Comparison of ENCODE assay signal across 25 cellular contexts in genomic region chr9:6271508-6272228, GRCh38. TPM values are rescaled to one million over a fixed set of nuclear protein-coding genes. Genes with fewer than 3 reads are reported as not detected.
DNase-seq lines count a peak whose midpoint lies in the region; ATAC-seq, FAIRE-seq and TF ChIP-seq lines count a peak whose summit lies in the region.
"Had no signal": no experiment of that assay in that cellular context is flagged by ENCODE, and none has a peak within 500 bp of the region (broad histone marks: within the 10 kb centered on the region; RNA-seq: fewer than 3 reads in every experiment).

No MANE protein-coding gene starts in this region.

- H3K9me3 Mint-ChIP-seq in activated CD4-positive, alpha-beta memory T cell treated with anti-CD3 and anti-CD28 coated beads for 36 hours: no peaks in the 10 kb centered on the region
- H3K9me3 Mint-ChIP-seq: activated T-cell treated with anti-CD3 and anti-CD28 coated beads, Interleukin-2, amount 50 U/mL, for 4 hours; CD4-positive, alpha-beta T cell; immature natural killer cell; nephron progenitor cell had no signal

- in situ Hi-C loops in K562 (cut with MboI): no loop called here

- ATAC-seq in K562: no peak
- ATAC-seq in pancreas: peak; percentile 55 to 67 (median 61)
- no peak for ATAC-seq in upper lobe of right lung
- ATAC-seq: activated T-cell treated with anti-CD3 and anti-CD28 coated beads, Interleukin-2, amount 50 U/mL, for 4 hours; HCT116 had no signal

- FAIRE-seq in K562 (lab: Jason Lieb, UNC): no peak
- no peak for FAIRE-seq in pancreas (lab: Jason Lieb, UNC)

- H3K4me1 ChIP-seq in K562 (replicated peaks in 1 of 2; ENCODE audit: control insufficient read depth in 2 of 2, insufficient read depth in 2 of 2, low read length in 2 of 2) (no peaks in the 10 kb centered on the region), pancreas (peaks cover 32 to 37% (median 34%) of the 10 kb centered on the region in 3 donors), upper lobe of right lung (peaks cover 18% of the 10 kb centered on the region)

- intact Hi-C loops in K562 (cut with micrococcal nuclease) (no loop called here), pancreas (cut with DNase I) (no loop called here), upper lobe of right lung (cut with DNase I) (no loop called here)
- intact Hi-C loops in activated CD4-positive, alpha-beta memory T cell treated with anti-CD3 and anti-CD28 coated beads for 36 hours (cut with micrococcal nuclease): no loop called here

- no peak for TF ChIP-seq POLR2A in K562 (conservative IDR thresholded peaks at IDR 0.05)

- H3K36me3 ChIP-seq in K562 (ENCODE audit: control insufficient read depth, insufficient read depth, low read length) (no peaks in the 10 kb centered on the region), pancreas (no peaks in the 10 kb centered on the region), upper lobe of right lung (no peaks in the 10 kb centered on the region)
- H3K36me3 ChIP-seq: ovary had no signal

- peaks cover 5% of the 10 kb centered on the region for H3K27me3 Mint-ChIP-seq in activated CD4-positive, alpha-beta memory T cell treated with anti-CD3 and anti-CD28 coated beads for 36 hours

- H3K9ac ChIP-seq in K562 (ENCODE audit: insufficient read depth in 1 of 2, low read depth in 2 of 2, low read length in 2 of 2): no peak overlapping the region

- no peak overlapping the region for H2AFZ ChIP-seq in K562 (ENCODE audit: low read depth, low read length)

- TF ChIP-seq CTCF in K562 (IDR thresholded peaks at IDR 0.05 in 2 of 3, conservative IDR thresholded peaks at IDR 0.05 in 1 of 3; ENCODE audit: insufficient read depth in 2 of 3, low read depth in 1 of 3, low read length in 3 of 3): no peak
- no peak for TF ChIP-seq CTCF in pancreas (IDR thresholded peaks at IDR 0.05)
- no peak for TF ChIP-seq CTCF in upper lobe of right lung (IDR thresholded peaks at IDR 0.05)

- POLR2A ChIA-PET in K562 (lab: Yijun Ruan, JAX): interaction anchor here (0.5 kb wide), 1 partner anchor 163 kb away, joined by 3 read pairs; no protein-coding TSS in a partner anchor
- POLR2A ChIA-PET in activated CD4-positive, alpha-beta memory T cell treated with anti-CD3 and anti-CD28 coated beads for 36 hours (lab: Charles Lee): no interaction called here

- H3K79me2 ChIP-seq in K562 (ENCODE audit: control insufficient read depth, insufficient read depth, low read length): no peaks in the 10 kb centered on the region

- H4K20me1 ChIP-seq in K562 (replicated peaks; ENCODE audit: control insufficient read depth, insufficient read depth, low read length): no peaks in the 10 kb centered on the region

- H3K4me1 Mint-ChIP-seq in activated CD4-positive, alpha-beta memory T cell treated with anti-CD3 and anti-CD28 coated beads for 36 hours (ENCODE audit: low read depth): no peaks in the 10 kb centered on the region
- H3K4me1 Mint-ChIP-seq: immature natural killer cell, nephron progenitor cell had no signal

- no peaks in the 10 kb centered on the region for H3K27me3 ChIP-seq in K562 (ENCODE audit: control insufficient read depth in 2 of 2, insufficient read depth in 2 of 2, low read length in 2 of 2)
- H3K27me3 ChIP-seq in pancreas: no peaks in the 10 kb centered on the region
- no peaks in the 10 kb centered on the region for H3K27me3 ChIP-seq in upper lobe of right lung
- H3K27me3 ChIP-seq: ovary had no signal

- no peak for TF ChIP-seq EP300 in K562 (IDR thresholded peaks at IDR 0.05; ENCODE audit: low read length)

- H3K9me3 ChIP-seq in K562 (replicated peaks; ENCODE audit: control insufficient read depth, insufficient read depth, low read depth, low read length): no peaks in the 10 kb centered on the region
- H3K9me3 ChIP-seq in pancreas: no peaks in the 10 kb centered on the region
- H3K9me3 ChIP-seq in upper lobe of right lung: no peaks in the 10 kb centered on the region
- H3K9me3 ChIP-seq: ovary had no signal

- no peak for DNase-seq in K562 (ENCODE audit: extremely low read depth in 1 of 4, low spot score in 3 of 4)
- DNase-seq in epithelial cell of prostate (ENCODE audit: low read depth, low spot score): no peak
- DNase-seq in pancreas: peak in 1 of 6 donors; percentile 19
- no peak for DNase-seq in upper lobe of right lung
- DNase-seq in COLO668 (lab: John Stamatoyannopoulos, UW; ENCODE audit: unreplicated experiment): no peak
- DNase-seq in NOMO-1 (lab: John Stamatoyannopoulos, UW; ENCODE audit: unreplicated experiment in 2 of 2): no peak
- DNase-seq in activated CD4-positive, alpha-beta memory T cell treated with anti-CD3 and anti-CD28 coated beads for 36 hours: no peak
- DNase-seq: activated CD4-positive, alpha-beta T cell treated with anti-CD3 and anti-CD28 coated beads for 4 hours; activated T-cell treated with anti-CD3 and anti-CD28 coated beads, Interleukin-2, amount 50 U/mL, for 4 hours; CD4-positive, alpha-beta T cell; dermis blood vessel endothelial cell; DMS 273 treated with DMSO at 0.1 percent for 48 hours; immature natural killer cell; NCI-H1092 treated with DMSO at 0.1 percent for 48 hours; NCI-H1930; NCI-H2227 treated with DMSO at 0.1 percent for 48 hours; nephron progenitor cell; RPMI8226 had no signal

- H3K4me3 Mint-ChIP-seq in activated CD4-positive, alpha-beta memory T cell treated with anti-CD3 and anti-CD28 coated beads for 36 hours: no peak overlapping the region
- H3K4me3 Mint-ChIP-seq: activated T-cell treated with anti-CD3 and anti-CD28 coated beads, Interleukin-2, amount 50 U/mL, for 4 hours; CD4-positive, alpha-beta T cell; immature natural killer cell; nephron progenitor cell had no signal

- BruUV-seq in K562 (replicated peaks; lab: Mats Ljungman, UMichigan): no TSS peak

- CTCF ChIA-PET in K562 (lab: Yijun Ruan, JAX; ENCODE audit: low intra/inter-chr PET ratio): interaction anchor here (0.6 kb wide), 1 partner anchor 16 kb away, joined by 3 read pairs; no protein-coding TSS in a partner anchor
- CTCF ChIA-PET in activated CD4-positive, alpha-beta memory T cell treated with anti-CD3 and anti-CD28 coated beads for 36 hours (lab: Charles Lee): no interaction called here

- 6% methylated on average over 3 of the region's 3 CpGs for WGBS in K562 (ENCODE audit: insufficient coverage, low coverage, missing lambda C conversion rate)
- 19 to 22% methylated on average over 3 of the region's 3 CpGs for WGBS in pancreas, 2 donors

- H3K27ac Mint-ChIP-seq in activated CD4-positive, alpha-beta memory T cell treated with anti-CD3 and anti-CD28 coated beads for 36 hours: no peak overlapping the region
- H3K27ac Mint-ChIP-seq: CD4-positive, alpha-beta T cell; immature natural killer cell; nephron progenitor cell had no signal

- H3K9me1 ChIP-seq in K562 (ENCODE audit: control insufficient read depth, insufficient read depth, low read length): no peaks in the 10 kb centered on the region

- H3K36me3 Mint-ChIP-seq in activated CD4-positive, alpha-beta memory T cell treated with anti-CD3 and anti-CD28 coated beads for 36 hours: no peaks in the 10 kb centered on the region
- H3K36me3 Mint-ChIP-seq: immature natural killer cell had no signal

- H3K27ac ChIP-seq in K562 (ENCODE audit: extremely low read depth, low read depth, low read length) (no peak overlapping the region), epithelial cell of prostate (peak overlapping the region; percentile 44), pancreas (peak overlapping the region; percentile 24 to 81 (median 66)), upper lobe of right lung (peak overlapping the region; percentile 38)
- H3K27ac ChIP-seq: ovary had no signal

- H3K4me2 ChIP-seq in K562 (ENCODE audit: insufficient read depth, low read length): no peak overlapping the region

- TF ChIP-seq RAD21 in K562 (CRISPR knock-in tag; conservative IDR thresholded peaks at IDR 0.05 in 1 of 2, IDR thresholded peaks at IDR 0.05 in 1 of 2): no peak

- no peak overlapping the region for H3K4me3 ChIP-seq in K562
- no peak overlapping the region for H3K4me3 ChIP-seq in pancreas
- no peak overlapping the region for H3K4me3 ChIP-seq in upper lobe of right lung
- H3K4me3 ChIP-seq: ovary had no signal

RNA-seq across cellular contexts. Expression of gene IL33, which starts 56.1 kb away (rescaled TPM):
- total RNA-seq in K562 (2011; cell fraction: chromatin; rRNA removed; ENCODE audit: low replicate concordance): not detected in 2 replicates
- total RNA-seq in K562 (2011; cell fraction: nucleolus; rRNA removed): not detected in 2 replicates
- not detected in 2 replicates for total RNA-seq in K562 (2011; cell fraction: nucleoplasm; rRNA removed)
- total RNA-seq in K562 (2014; rRNA removed) (not detected in 2 replicates), K562 (2014; rRNA removed; fragmentation: Illumina TruSeq; extraction: Trizol) (not detected in 2 replicates), K562 (2015; rRNA removed; fragmentation: Illumina TruSeq; extraction: Trizol) (not detected in 2 replicates), K562 (2021) (0.09 TPM in 1 of 2 replicates, not detected in the other), pancreas (1 to 10 TPM; 1.7 to 5.7 (median 3.5) TPM), upper lobe of right lung (64.8 TPM)
- polyA plus RNA-seq in K562 (2011; rRNA removed) (not detected in 2 replicates), K562 (2014; fragmentation: Illumina TruSeq; extraction: Trizol) (not detected in 2 replicates), K562 (2014; fragmentation: Nextera tagmentation; extraction: Ambion mirVana) (not detected), K562 (2014; rRNA removed) (not detected in 2 replicates), pancreas (1 to 10 TPM; 3.4 to 4.8 TPM)
- not detected in 2 replicates for polyA plus RNA-seq in K562 (2011; cell fraction: cytosol; rRNA removed)
- polyA plus RNA-seq in K562 (2011; cell fraction: nucleus; rRNA removed): not detected in 2 replicates
- 0.04 TPM in 1 of 2 replicates, not detected in the other for polyA plus RNA-seq in K562 (2012)
- not detected in 2 replicates for polyA minus RNA-seq in K562 (2011; rRNA and poly(A)+ RNA removed)
- polyA minus RNA-seq in K562 (2011; cell fraction: cytosol; rRNA and poly(A)+ RNA removed): not detected in 2 replicates
- polyA minus RNA-seq in K562 (2011; cell fraction: nucleus; rRNA and poly(A)+ RNA removed): not detected in 2 replicates
- total RNA-seq in activated CD4-positive, alpha-beta memory T cell treated with anti-CD3 and anti-CD28 coated beads for 36 hours: not detected
- total RNA-seq: activated CD8-positive, alpha-beta memory T cell treated with anti-CD3 and anti-CD28 coated beads for 36 hours; activated T-cell treated with anti-CD3 and anti-CD28 coated beads, Interleukin-2, amount 50 U/mL, for 4 hours; CD4-positive, alpha-beta T cell; mononuclear cell; T-helper 2 cell treated with Interferon-gamma antibody and Interleukin-4, amounts not matched to agents 100 ng/mL and 5 ng/mL, for 36 hours had no signal
- polyA plus RNA-seq: immature natural killer cell had no signal

RNA-seq across cellular contexts. Expression of gene TPD52L3, which starts 56.5 kb away (rescaled TPM):
- not detected in 2 replicates for total RNA-seq in K562 (2011; cell fraction: chromatin; rRNA removed; ENCODE audit: low replicate concordance)
- not detected in 2 replicates for total RNA-seq in K562 (2011; cell fraction: nucleolus; rRNA removed)
- not detected in 2 replicates for total RNA-seq in K562 (2011; cell fraction: nucleoplasm; rRNA removed)
- total RNA-seq in K562 (2014; rRNA removed): not detected in 2 replicates
- not detected in 2 replicates for total RNA-seq in K562 (2014; rRNA removed; fragmentation: Illumina TruSeq; extraction: Trizol)
- total RNA-seq in K562 (2015; rRNA removed; fragmentation: Illumina TruSeq; extraction: Trizol): not detected in 2 replicates
- not detected in 2 replicates for total RNA-seq in K562 (2021)
- not detected in 2 replicates for polyA plus RNA-seq in K562 (2011; rRNA removed)
- not detected in 2 replicates for polyA plus RNA-seq in K562 (2011; cell fraction: cytosol; rRNA removed)
- polyA plus RNA-seq in K562 (2011; cell fraction: nucleus; rRNA removed): not detected in 2 replicates
- not detected in 2 replicates for polyA plus RNA-seq in K562 (2012)
- not detected in 2 replicates for polyA plus RNA-seq in K562 (2014; fragmentation: Illumina TruSeq; extraction: Trizol)
- polyA plus RNA-seq in K562 (2014; fragmentation: Nextera tagmentation; extraction: Ambion mirVana): not detected
- polyA plus RNA-seq in K562 (2014; rRNA removed): not detected in 2 replicates
- polyA minus RNA-seq in K562 (2011; rRNA and poly(A)+ RNA removed): not detected in 2 replicates
- polyA minus RNA-seq in K562 (2011; cell fraction: cytosol; rRNA and poly(A)+ RNA removed): not detected in 2 replicates
- polyA minus RNA-seq in K562 (2011; cell fraction: nucleus; rRNA and poly(A)+ RNA removed): not detected in 2 replicates
- not detected for total RNA-seq in pancreas
- polyA plus RNA-seq in pancreas: not detected
- not detected for total RNA-seq in upper lobe of right lung
- not detected for total RNA-seq in activated CD4-positive, alpha-beta memory T cell treated with anti-CD3 and anti-CD28 coated beads for 36 hours
- total RNA-seq: activated CD8-positive, alpha-beta memory T cell treated with anti-CD3 and anti-CD28 coated beads for 36 hours; activated T-cell treated with anti-CD3 and anti-CD28 coated beads, Interleukin-2, amount 50 U/mL, for 4 hours; CD4-positive, alpha-beta T cell; dermis blood vessel endothelial cell; lower leg skin; mononuclear cell; ovary; subcutaneous adipose tissue; T-helper 2 cell treated with Interferon-gamma antibody and Interleukin-4, amounts not matched to agents 100 ng/mL and 5 ng/mL, for 36 hours had no signal
- polyA plus RNA-seq: immature natural killer cell, ovary had no signal

Comparison
In these comparisons a context has a peak if more than half of its experiments do, and no peak if none do; other contexts are left out.
1. ATAC-seq: peak in pancreas (4 of 4); none in K562 (single experiment) and upper lobe of right lung (single experiment).